21 cellular contexts compared by ENCODE assay signal in the genomic region with DNA sequence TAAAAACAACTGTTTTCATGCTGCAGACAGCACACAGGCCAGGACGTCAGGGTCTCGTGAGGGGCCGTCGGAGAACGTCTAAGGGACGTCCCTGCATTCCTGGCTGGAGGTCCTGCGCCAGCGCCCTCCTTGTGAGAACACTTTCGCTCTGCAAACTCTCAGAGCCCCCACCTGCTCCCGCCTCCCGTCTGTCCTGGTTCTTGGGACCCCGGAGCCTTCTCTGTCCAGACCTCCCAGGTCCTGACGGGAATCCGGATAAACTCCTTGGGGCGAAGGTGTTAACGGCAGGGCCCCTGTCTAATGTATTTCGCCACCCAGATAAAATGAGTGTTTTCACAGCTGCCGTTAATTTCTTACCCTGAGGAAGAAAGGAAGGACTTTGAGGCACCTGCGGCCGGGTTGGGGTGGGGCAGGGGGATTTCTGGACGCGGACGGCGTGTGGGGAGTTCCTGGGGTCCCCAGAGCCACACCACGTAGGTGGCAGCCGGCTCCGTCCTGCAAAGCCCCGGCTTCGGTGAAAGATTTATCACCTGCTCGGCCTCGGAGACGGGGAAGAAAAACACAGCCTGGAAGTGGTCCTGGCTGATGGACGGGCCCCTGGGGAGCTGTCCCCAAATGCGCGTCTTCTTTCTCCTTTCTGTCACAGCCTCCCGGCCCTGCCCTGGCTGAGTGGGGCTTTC.
"Had no signal": no experiment of that assay in that cellular context is flagged by ENCODE, and none has a peak within 500 bp of the region (broad histone marks: within the 10 kb centered on the region; RNA-seq: fewer than 3 reads in every experiment).

No MANE protein-coding gene starts in this region.

- H3K27me3 Mint-ChIP-seq: activated CD4-positive, alpha-beta T cell treated with anti-CD3 and anti-CD28 coated beads, Interleukin-2, amount 10 ng/mL, durations not matched to agents 7 days and 5 days; brain had no signal

- ATAC-seq: activated naive CD4-positive, alpha-beta T cell treated with anti-CD3 and anti-CD28 coated beads, Interleukin-2, amount 50 U/mL, for 72 hours; right lobe of liver; T-cell had no signal

- H3K4me3 ChIP-seq: right lobe of liver, skin epidermis, testis, vagina had no signal

- H3K4me1 ChIP-seq: right lobe of liver, testis, vagina had no signal

- H3K9me3 ChIP-seq: right lobe of liver, testis, vagina had no signal

- H3K4me1 Mint-ChIP-seq: activated CD4-positive, alpha-beta T cell treated with anti-CD3 and anti-CD28 coated beads, Interleukin-2, amount 10 ng/mL, durations not matched to agents 7 days and 5 days; brain; nephron had no signal

- H3K27ac ChIP-seq: right lobe of liver, skin epidermis, testis, vagina, VCaP had no signal

- H3K4me3 Mint-ChIP-seq: activated CD4-positive, alpha-beta T cell treated with anti-CD3 and anti-CD28 coated beads, Interleukin-2, amount 10 ng/mL, durations not matched to agents 7 days and 5 days; brain; T-cell; T-helper 2 cell treated with Interferon-gamma antibody and Interleukin-4, amounts not matched to agents 5 μg/mL and 100 μg/mL, for 36 hours had no signal

- H3K27me3 ChIP-seq: right lobe of liver, testis, vagina had no signal

- H3K36me3 Mint-ChIP-seq: activated naive CD4-positive, alpha-beta T cell treated with anti-CD3 and anti-CD28 coated beads, Interleukin-2, amount 50 U/mL, for 72 hours; brain; T-cell had no signal

- H3K9me3 Mint-ChIP-seq: activated CD4-positive, alpha-beta T cell treated with anti-CD3 and anti-CD28 coated beads, Interleukin-2, amount 10 ng/mL, durations not matched to agents 7 days and 5 days; activated naive CD4-positive, alpha-beta T cell treated with anti-CD3 and anti-CD28 coated beads, Interleukin-2, amount 50 U/mL, for 72 hours; T-cell; T-helper 2 cell treated with Interferon-gamma antibody and Interleukin-4, amounts not matched to agents 5 μg/mL and 100 μg/mL, for 36 hours had no signal

- H3K27ac Mint-ChIP-seq: activated CD4-positive, alpha-beta T cell treated with anti-CD3 and anti-CD28 coated beads, Interleukin-2, amount 10 ng/mL, durations not matched to agents 7 days and 5 days; activated naive CD4-positive, alpha-beta T cell treated with anti-CD3 and anti-CD28 coated beads, Interleukin-2, amount 50 U/mL, for 72 hours; brain; nephron; T-cell; T-helper 2 cell treated with Interferon-gamma antibody and Interleukin-4, amounts not matched to agents 5 μg/mL and 100 μg/mL, for 36 hours had no signal

- H3K36me3 ChIP-seq: right lobe of liver, vagina had no signal

- DNase-seq: activated CD4-positive, alpha-beta T cell treated with anti-CD3 and anti-CD28 coated beads, Interleukin-2, amount 10 ng/mL, durations not matched to agents 7 days and 5 days; activated CD4-positive, CD25-positive, alpha-beta regulatory T cell treated with anti-CD3 and anti-CD28 coated beads, Interleukin-2, amount 50 U/mL, for 72 hours; activated T-cell treated with anti-CD3 and anti-CD28 coated beads, Interleukin-2, amount 50 U/mL, for 1 hour; dermis blood vessel endothelial cell; effector CD8-positive, alpha-beta T cell; erythroblast; foreskin fibroblast; midbrain; occipital lobe; stimulated activated CD4-positive, alpha-beta T cell treated with anti-CD3 and anti-CD28 coated beads, Interleukin-1b, Interleukin-23, amount 100 ng/mL, for 48 hours; T-cell; testis; trophoblast cell had no signal
